20 cellular contexts compared by ENCODE assay signal in the genomic region with DNA sequence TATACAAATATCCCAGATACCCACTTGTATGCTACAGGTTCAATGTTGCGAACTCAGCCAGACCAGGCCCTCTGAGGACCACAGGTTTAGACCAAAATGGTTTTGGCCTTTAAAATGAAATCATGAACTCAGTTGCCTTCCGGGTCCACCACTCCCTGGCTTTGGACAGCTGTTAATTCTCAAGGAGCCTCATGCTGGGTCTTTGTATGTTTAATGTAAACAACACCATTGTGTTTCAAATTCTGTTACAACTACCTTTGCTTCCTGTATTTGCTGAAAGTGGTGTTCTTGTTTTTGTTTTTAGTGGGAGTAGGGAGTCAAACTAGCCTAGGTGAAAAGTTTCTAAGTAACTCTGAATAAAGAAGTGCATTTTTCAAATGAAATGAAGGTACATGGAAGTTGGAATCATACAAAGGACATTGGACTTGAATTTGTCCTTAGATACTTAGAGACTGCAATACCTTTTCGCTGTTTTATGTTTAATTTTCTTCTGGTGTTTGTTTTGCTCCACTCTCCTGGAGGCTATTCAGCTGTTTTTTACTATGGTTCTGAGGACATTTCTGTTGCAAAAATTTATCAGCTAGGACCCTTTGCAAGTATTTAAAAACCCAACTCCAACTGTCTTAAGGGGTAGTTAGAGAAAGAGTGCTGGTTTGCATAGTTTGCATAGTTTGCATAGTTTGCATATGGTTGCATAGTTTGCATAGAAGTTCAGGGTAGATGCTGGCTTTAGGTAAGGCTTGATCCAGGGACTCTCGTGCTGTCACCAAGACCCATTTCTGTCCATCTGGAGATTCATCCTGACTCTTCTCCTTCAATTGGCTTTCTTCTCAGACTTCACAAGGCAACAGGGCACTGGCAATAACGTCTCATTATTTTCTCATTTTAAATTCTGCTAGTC.
DNase-seq lines count a peak whose midpoint lies in the region; ATAC-seq and TF ChIP-seq lines count a peak whose summit lies in the region.
"Had no signal": no experiment of that assay in that cellular context is flagged by ENCODE, and none has a peak within 500 bp of the region (broad histone marks: within the 10 kb centered on the region; RNA-seq: fewer than 3 reads in every experiment).

No MANE protein-coding gene starts in this region.

- H3K4me1 Mint-ChIP-seq in endothelial cell (ENCODE audit: unreplicated experiment), result peaks cover 14% of the 10 kb centered on the region
- H3K4me1 Mint-ChIP-seq: activated naive CD8-positive, alpha-beta T cell treated with anti-CD3 and anti-CD28 coated beads, Interleukin-2, amount 10 ng/mL, durations not matched to agents 7 days and 5 days; B cell had no signal

- no peak overlapping the region for H3K4me3 Mint-ChIP-seq in endothelial cell (ENCODE audit: unreplicated experiment)
- H3K4me3 Mint-ChIP-seq: activated naive CD8-positive, alpha-beta T cell treated with anti-CD3 and anti-CD28 coated beads, Interleukin-2, amount 10 ng/mL, durations not matched to agents 7 days and 5 days; activated T-cell treated with anti-CD3 and anti-CD28 coated beads, Interleukin-2, amount 50 U/mL, for 4 hours; B cell; effector memory CD8-positive, alpha-beta T cell had no signal

- H3K9me3 ChIP-seq in ES-I3 (ENCODE audit: control insufficient read depth, insufficient read depth, low read length) (no peaks in the 10 kb centered on the region), neutrophil (no peaks in the 10 kb centered on the region)
- H3K9me3 ChIP-seq: vagina had no signal

- H3K9me3 Mint-ChIP-seq in endothelial cell (ENCODE audit: unreplicated experiment), result no peaks in the 10 kb centered on the region
- H3K9me3 Mint-ChIP-seq: activated naive CD8-positive, alpha-beta T cell treated with anti-CD3 and anti-CD28 coated beads, Interleukin-2, amount 10 ng/mL, durations not matched to agents 7 days and 5 days; effector memory CD8-positive, alpha-beta T cell had no signal

- peak overlapping the region; percentile 77 for H3K27ac Mint-ChIP-seq in endothelial cell (ENCODE audit: unreplicated experiment)
- H3K27ac Mint-ChIP-seq: activated naive CD8-positive, alpha-beta T cell treated with anti-CD3 and anti-CD28 coated beads, Interleukin-2, amount 10 ng/mL, durations not matched to agents 7 days and 5 days; B cell; effector memory CD8-positive, alpha-beta T cell had no signal

- H3K4me3 ChIP-seq in neutrophil (ENCODE audit: low read depth in 1 of 2, low read length in 1 of 2), result no peak overlapping the region
- H3K4me3 ChIP-seq: skin epidermis, vagina had no signal

- H3K27me3 ChIP-seq in neutrophil, result no peaks in the 10 kb centered on the region
- H3K27me3 ChIP-seq: vagina had no signal

- ATAC-seq in HG02759 (IDR thresholded peaks at IDR 0.05; ENCODE audit: unreplicated experiment) (no peak), HG02642 (IDR thresholded peaks at IDR 0.05; ENCODE audit: poor library complexity, unreplicated experiment) (no peak), GM21576 (IDR thresholded peaks at IDR 0.05; ENCODE audit: unreplicated experiment) (no peak)
- ATAC-seq: activated T-cell treated with anti-CD3 and anti-CD28 coated beads, Interleukin-2, amount 50 U/mL, for 4 hours; effector memory CD8-positive, alpha-beta T cell; SK-N-SH treated with all-trans-retinoic acid at 6 μM for 48 hours had no signal

- H3K4me1 ChIP-seq in ES-I3 (ENCODE audit: insufficient read depth, low read length) (peaks cover 34% of the 10 kb centered on the region), neutrophil (ENCODE audit: control insufficient read depth in 1 of 2, insufficient read depth in 1 of 2, low read depth in 1 of 2, low read length in 1 of 2) (peaks cover 30 to 36% of the 10 kb centered on the region in 2 experiments)

- H3K27me3 Mint-ChIP-seq in endothelial cell (ENCODE audit: unreplicated experiment), result no peaks in the 10 kb centered on the region
- H3K27me3 Mint-ChIP-seq: activated naive CD8-positive, alpha-beta T cell treated with anti-CD3 and anti-CD28 coated beads, Interleukin-2, amount 10 ng/mL, durations not matched to agents 7 days and 5 days; B cell; effector memory CD8-positive, alpha-beta T cell had no signal

- DNase-seq in NCI-H226 (peak; percentile 9), endothelial cell (ENCODE audit: low spot score) (no peak)
- DNase-seq: activated CD4-positive, alpha-beta T cell treated with anti-CD3 and anti-CD28 coated beads, Interleukin-2, amount 50 U/mL, for 1 hour; activated naive CD8-positive, alpha-beta T cell treated with anti-CD3 and anti-CD28 coated beads, Interleukin-2, amount 10 ng/mL, durations not matched to agents 7 days and 5 days; activated T-cell treated with anti-CD3 and anti-CD28 coated beads, Interleukin-2, amount 50 U/mL, for 4 hours; caudate nucleus; effector memory CD8-positive, alpha-beta T cell; foreskin fibroblast; NCI-H2029; nucleus accumbens; stimulated activated naive CD4-positive, alpha-beta T cell treated with Interleukin-2 at 50 U/mL for 16 hours had no signal

- H3K36me3 ChIP-seq in ES-I3 (ENCODE audit: insufficient read depth, low read length) (no peaks in the 10 kb centered on the region), neutrophil (no peaks in the 10 kb centered on the region)
- H3K36me3 ChIP-seq: vagina had no signal

- H3K9ac ChIP-seq in ES-I3 (ENCODE audit: low read depth, low read length), result peak overlapping the region; percentile 42

- H3K27ac ChIP-seq in neutrophil, result peak overlapping the region; percentile 84
- H3K27ac ChIP-seq: vagina had no signal

- TF ChIP-seq CTCF in endothelial cell (IDR thresholded peaks at IDR 0.05; ENCODE audit: unreplicated experiment) (no peak), neutrophil (IDR thresholded peaks at IDR 0.05) (no peak)

- no peaks in the 10 kb centered on the region for H3K36me3 Mint-ChIP-seq in endothelial cell (ENCODE audit: low read depth, unreplicated experiment)
- H3K36me3 Mint-ChIP-seq: activated naive CD8-positive, alpha-beta T cell treated with anti-CD3 and anti-CD28 coated beads, Interleukin-2, amount 10 ng/mL, durations not matched to agents 7 days and 5 days had no signal
